In genomic region chr5:140881889-140882590, GRCh38 we compare ENCODE assay signal across 12 cellular contexts. TPM values are rescaled to one million over a fixed set of nuclear protein-coding genes. Genes with fewer than 3 reads are reported as not detected.
DNase-seq lines count a peak whose midpoint lies in the region; ATAC-seq, FAIRE-seq and TF ChIP-seq lines count a peak whose summit lies in the region.
"Had no signal": no experiment of that assay in that cellular context is flagged by ENCODE, and none has a peak within 500 bp of the region (broad histone marks: within the 10 kb centered on the region; RNA-seq: fewer than 3 reads in every experiment).

TSS of gene PCDHA13 (plus strand) at chr5:140882124. CDS start at chr5:140882269, 145 bp downstream.

- no peak for TF ChIP-seq CTCF in Panc1 (IDR thresholded peaks at IDR 0.05)

- in situ Hi-C loops in Panc1 (cut with HindIII; ENCODE audit: low pct_unique_long_range_greater_than_20kb, low sequenced_read_pairs), result no loop called here

- no peaks in the 10 kb centered on the region; the same call in 1 of the 2 replicates for H3K9me3 ChIP-seq in Panc1 (ENCODE audit: control insufficient read depth, insufficient read depth, low read depth, low read length)
- H3K9me3 ChIP-seq in Karpas-422 (ENCODE audit: low read length), result no peaks in the 10 kb centered on the region

- H3K27ac ChIP-seq in Panc1 (ENCODE audit: low read length) (no peak within 1 kb of the TSS), Karpas-422 (ENCODE audit: low read length) (no peak within 1 kb of the TSS)
- H3K27ac ChIP-seq: HL-60 had no signal

- H3K36me3 ChIP-seq in Panc1 (ENCODE audit: control insufficient read depth, insufficient read depth, low read length), result no peaks in the 10 kb centered on the region; the same call in 1 of the 2 replicates
- H3K36me3 ChIP-seq in Karpas-422 (ENCODE audit: insufficient read depth, low read length), result no peaks in the 10 kb centered on the region

- FAIRE-seq in frontal cortex (lab: Jason Lieb, UNC), result no peak

- no peak within 1 kb of the TSS for H2AFZ ChIP-seq in Karpas-422 (ENCODE audit: low read length)

- BruUV-seq in Panc1 (replicated peaks; lab: Mats Ljungman, UMichigan), result no TSS peak

- peak; percentile 60 for ATAC-seq in Panc1

- CTCF ChIA-PET in Panc1 (lab: Charles Lee), result interaction anchor here (0.7 kb wide), 2 partner anchors 137 to 153 kb away, joined by 7 to 9 read pairs; no protein-coding TSS in a partner anchor

- H3K79me2 ChIP-seq in Karpas-422 (ENCODE audit: low read length), result no peaks in the 10 kb centered on the region

- H3K4me1 ChIP-seq in Panc1 (ENCODE audit: control insufficient read depth, insufficient read depth, low read length) (no peaks in the 10 kb centered on the region), Karpas-422 (ENCODE audit: low read length) (no peaks in the 10 kb centered on the region)

- DNase-seq in ELF-1 (ENCODE audit: low read depth, low spot score), result peak; percentile 29
- no peak for DNase-seq in Panc1 (ENCODE audit: low read depth, low spot score)
- peak; percentile 44 to 59 for DNase-seq in frontal cortex (ENCODE audit: low spot score in 2 of 2)
- peak; percentile 26 for DNase-seq in pons (ENCODE audit: low spot score)
- DNase-seq in SKM-1 treated with dmso at 0.1 percent for 144 hours (lab: John Stamatoyannopoulos, UW; ENCODE audit: unreplicated experiment), result no peak
- no peak for DNase-seq in Kasumi-1 (lab: John Stamatoyannopoulos, UW)
- no peak for DNase-seq in Karpas-422
- DNase-seq in activated effector memory CD4-positive, alpha-beta T cell treated with anti-CD3 and anti-CD28 coated beads, Interleukin-2, amount 50 U/mL, for 16 hours, result no peak
- DNase-seq: activated CD8-positive, alpha-beta memory T cell treated with anti-CD3 and anti-CD28 coated beads for 24 hours; NCI-H1930; SIG-M5 had no signal

- H3K4me3 ChIP-seq in Panc1 (ENCODE audit: low read depth in 2 of 2, low read length in 2 of 2) (peak within 1 kb of the TSS; percentile 24 to 54), Karpas-422 (ENCODE audit: low read length) (no peak within 1 kb of the TSS)

- POLR2A ChIA-PET in Panc1 (lab: Charles Lee), result no interaction called here

- H3K4me2 ChIP-seq in Karpas-422 (ENCODE audit: low read depth, low read length, poor library complexity, severe bottlenecking), result no peak within 1 kb of the TSS

- H3K27me3 ChIP-seq in Panc1 (ENCODE audit: control insufficient read depth, insufficient read depth, low read length) (no peaks in the 10 kb centered on the region), Karpas-422 (ENCODE audit: low read length) (no peaks in the 10 kb centered on the region)

- no peak within 1 kb of the TSS for H3K9ac ChIP-seq in Karpas-422 (ENCODE audit: low read length)

- no peaks in the 10 kb centered on the region for H4K20me1 ChIP-seq in Karpas-422 (ENCODE audit: insufficient read depth, low read depth, low read length)

- intact Hi-C loops in Panc1 (cut with micrococcal nuclease; ENCODE audit: unreplicated experiment), result loop anchor here (1.0 kb wide), 1 partner anchor 158 kb away; no protein-coding TSS in a partner anchor

- H3K9me2 ChIP-seq in Karpas-422 (replicated peaks; ENCODE audit: insufficient read depth, low read length), result no peaks in the 10 kb centered on the region

RNA-seq across cellular contexts. Expression of gene PCDHA13, which starts in this region (rescaled TPM):
- total RNA-seq in Panc1 (2021; ENCODE audit: unreplicated experiment) (1.0 TPM), frontal cortex (13.5 TPM)
- 0.79 TPM for polyA plus RNA-seq in Panc1 (2012; ENCODE audit: insufficient read length)
- total RNA-seq in Karpas-422 (2014; rRNA removed; shearing (Covaris generic); ENCODE audit: low replicate concordance), result not detected in 2 replicates

Comparison
In these comparisons a context has a peak if more than half of its experiments do, and no peak if none do; other contexts are left out.
1. DNase-seq: peak in ELF-1 (single experiment), frontal cortex (2 of 2) and pons (single experiment); none in Panc1 (single experiment), SKM-1 treated with dmso at 0.1 percent for 144 hours (single experiment), Kasumi-1 (0 of 2), Karpas-422 (single experiment) and activated effector memory CD4-positive, alpha-beta T cell treated with anti-CD3 and anti-CD28 coated beads, Interleukin-2, amount 50 U/mL, for 16 hours (single experiment).